ENCODE assay signal across 26 cellular contexts in genomic region chr3:34022147-34022546, GRCh38.
"Had no signal": no experiment of that assay in that cellular context is flagged by ENCODE, and none has a peak within 500 bp of the region (broad histone marks: within the 10 kb centered on the region; RNA-seq: fewer than 3 reads in every experiment).

No MANE protein-coding gene starts in this region.

- H3K27ac ChIP-seq: coronary artery, foreskin keratinocyte, left ventricle myocardium inferior, spleen, stomach, thoracic aorta had no signal

- H3K4me3 ChIP-seq: coronary artery, left ventricle myocardium inferior, lung, spleen, stomach, thoracic aorta had no signal

- H3K9me3 ChIP-seq: left ventricle myocardium inferior, spleen, stomach, thoracic aorta had no signal

- H3K4me3 Mint-ChIP-seq: endodermal cell; immature natural killer cell; naive thymus-derived CD4-positive, alpha-beta T cell; neural crest cell had no signal

- ATAC-seq: foreskin keratinocyte; left cardiac atrium; naive thymus-derived CD4-positive, alpha-beta T cell; sciatic nerve had no signal

- H3K9me3 Mint-ChIP-seq: endodermal cell, immature natural killer cell, neural crest cell had no signal

- H3K27ac Mint-ChIP-seq: endodermal cell had no signal

- FAIRE-seq: endothelial cell of umbilical vein, keratinocyte, urothelium cell line had no signal

- H3K4me1 ChIP-seq: foreskin keratinocyte, left ventricle myocardium inferior, stomach had no signal

- H3K36me3 ChIP-seq: left ventricle myocardium inferior, spleen, stomach, thoracic aorta had no signal

- DNase-seq: effector CD4-positive, alpha-beta T cell; endodermal cell; erythroblast; foreskin keratinocyte; immature natural killer cell; left cardiac atrium; left ventricle myocardium inferior; mesendoderm; naive thymus-derived CD4-positive, alpha-beta T cell; posterior cingulate gyrus; spleen; stimulated activated CD4-positive, alpha-beta T cell treated with anti-CD3 and anti-CD28 coated beads, Interleukin-15, amount 100 ng/mL, for 24 hours; stimulated activated CD4-positive, alpha-beta T cell treated with anti-CD3 and anti-CD28 coated beads, Interleukin-1b, Interleukin-23, amount 100 ng/mL, for 48 hours; stimulated activated CD4-positive, alpha-beta T cell treated with anti-CD3 and anti-CD28 coated beads, Interleukin-4, amount 100 ng/mL, for 24 hours; stimulated activated naive CD4-positive, alpha-beta T cell; stomach; substantia nigra; trophoblast cell had no signal

- H3K27me3 ChIP-seq: spleen, stomach had no signal

- H3K4me1 Mint-ChIP-seq: neural crest cell had no signal
